Comparison of ENCODE assay signal across 9 cellular contexts in genomic region chr21:42614811-42615342, GRCh38. TPM values are rescaled to one million over a fixed set of nuclear protein-coding genes. Genes with fewer than 3 reads are reported as not detected.
DNase-seq lines count a peak whose midpoint lies in the region; ATAC-seq and TF ChIP-seq lines count a peak whose summit lies in the region.
"Had no signal": no experiment of that assay in that cellular context is flagged by ENCODE, and none has a peak within 500 bp of the region (broad histone marks: within the 10 kb centered on the region; RNA-seq: fewer than 3 reads in every experiment).

No MANE protein-coding gene starts in this region.

- in situ Hi-C loops in mammary epithelial cell (cut with MboI; ENCODE audit: low sequenced_read_pairs in 2 of 2), result no loop called here

- H3K9ac ChIP-seq in mammary epithelial cell (ENCODE audit: insufficient read depth, low read length), result no peak overlapping the region
- H3K9ac ChIP-seq in rectal smooth muscle tissue (ENCODE audit: low read length), result no peak overlapping the region

- H2AFZ ChIP-seq in mammary epithelial cell (ENCODE audit: low read depth, low read length), result peak overlapping the region; percentile 76

- CTCF ChIA-PET in mammary epithelial cell (lab: Charles Lee; ENCODE audit: low non-redundant PET), result interaction anchor here (0.6 kb wide), 1 partner anchor 177 kb away, joined by 3 read pairs; no protein-coding TSS in a partner anchor

- H3K4me3 ChIP-seq in mammary epithelial cell (replicated peaks in 1 of 3; ENCODE audit: insufficient read depth in 1 of 3, low read depth in 2 of 3, low read length in 3 of 3) (peak overlapping the region in 2 of 3 experiments; percentile 0 to 31), rectal smooth muscle tissue (ENCODE audit: low read length) (peak overlapping the region; percentile 5), tibial artery (no peak overlapping the region)
- H3K4me3 ChIP-seq: SK-N-MC had no signal

- H3K79me2 ChIP-seq in mammary epithelial cell (ENCODE audit: insufficient read depth, low read length), result no peaks in the 10 kb centered on the region

- no peaks in the 10 kb centered on the region for H3K36me3 ChIP-seq in mammary epithelial cell (ENCODE audit: insufficient read depth, low read length)
- H3K36me3 ChIP-seq in rectal smooth muscle tissue (ENCODE audit: control insufficient read depth, insufficient read depth, low read length), result no peaks in the 10 kb centered on the region
- no peaks in the 10 kb centered on the region for H3K36me3 ChIP-seq in tibial artery

- H4K20me1 ChIP-seq in mammary epithelial cell (ENCODE audit: insufficient read depth, low read length), result no peaks in the 10 kb centered on the region

- dilution Hi-C loops in mammary epithelial cell (cut with HindIII; ENCODE audit: low sequenced_read_pairs), result no loop called here

- ATAC-seq in GM21515 (IDR thresholded peaks at IDR 0.05; ENCODE audit: unreplicated experiment), result no peak

- H3K9me3 ChIP-seq in mammary epithelial cell (replicated peaks; ENCODE audit: insufficient read depth, low read length) (no peaks in the 10 kb centered on the region), tibial artery (peaks cover 0 to 10% (median 9%) of the 10 kb centered on the region in 3 donors)

- TF ChIP-seq CTCF in mammary epithelial cell (conservative IDR thresholded peaks at IDR 0.05 in 1 of 2, IDR thresholded peaks at IDR 0.05 in 1 of 2; ENCODE audit: extremely low read depth in 1 of 2, insufficient read depth in 1 of 2, low read depth in 1 of 2, low read length in 2 of 2), result no peak
- TF ChIP-seq CTCF in tibial artery (IDR thresholded peaks at IDR 0.05), result no peak

- 7% methylated on average over 5 of the region's 14 CpGs for WGBS in mammary epithelial cell (ENCODE audit: low coverage, missing lambda C conversion rate)

- peak overlapping the region; percentile 62 for H3K4me2 ChIP-seq in mammary epithelial cell (ENCODE audit: insufficient read depth, low read depth, low read length)

- no TSS peak for BruUV-seq in mammary epithelial cell (replicated peaks; lab: Mats Ljungman, UMichigan)

- peak; percentile 15 for DNase-seq in NCI-H2029 (lab: John Stamatoyannopoulos, UW)
- no peak for DNase-seq in NCI-H2029 treated with DMSO at 0.1 percent for 48 hours (lab: John Stamatoyannopoulos, UW)
- peak; percentile 15 for DNase-seq in T-helper 22 cell (ENCODE audit: low read depth)
- DNase-seq in mammary epithelial cell, result peak; percentile 88
- no peak for DNase-seq in tibial artery
- DNase-seq in putamen (ENCODE audit: low spot score), result no peak

- H3K27ac ChIP-seq in mammary epithelial cell (ENCODE audit: insufficient read depth, low read depth, low read length) (no peak overlapping the region), rectal smooth muscle tissue (ENCODE audit: low read depth, low read length) (no peak overlapping the region), tibial artery (no peak overlapping the region)
- H3K27ac ChIP-seq: SK-N-MC had no signal

- H3K27me3 ChIP-seq in mammary epithelial cell (ENCODE audit: insufficient read depth, low read length), result peaks cover 8% of the 10 kb centered on the region
- H3K27me3 ChIP-seq in rectal smooth muscle tissue (ENCODE audit: control insufficient read depth, insufficient read depth, low read length), result peaks cover 1% of the 10 kb centered on the region
- H3K27me3 ChIP-seq in tibial artery, result peaks cover 0 to 38% of the 10 kb centered on the region in 2 donors

- intact Hi-C loops in mammary epithelial cell (cut with micrococcal nuclease), result no loop called here
- intact Hi-C loops in tibial artery (cut with DNase I; ENCODE audit: low total_unique reads), result no loop called here

- H3K4me1 ChIP-seq in mammary epithelial cell (ENCODE audit: insufficient read depth, low read length) (peaks cover 23% of the 10 kb centered on the region), rectal smooth muscle tissue (ENCODE audit: control insufficient read depth, insufficient read depth, low read length) (no peaks in the 10 kb centered on the region), tibial artery (peaks cover 0 to 8% (median 0%) of the 10 kb centered on the region in 4 donors)

RNA-seq across cellular contexts. Expression of gene PDE9A, which starts 38.5 kb away (rescaled TPM):
- total RNA-seq in mammary epithelial cell, result 1 to 10 TPM in 1 of 2 donors, under 1 TPM in 1; 0.17 to 1.4 TPM
- polyA plus RNA-seq in mammary epithelial cell, result 1.0 TPM
- not detected for polyA minus RNA-seq in mammary epithelial cell

Comparison
In these comparisons a context has a peak if more than half of its experiments do, and no peak if none do; other contexts are left out.
1. DNase-seq: peak in NCI-H2029 (single experiment), T-helper 22 cell (single experiment) and mammary epithelial cell (single experiment); none in NCI-H2029 treated with DMSO at 0.1 percent for 48 hours (single experiment), tibial artery (0 of 2) and putamen (single experiment).
2. H3K4me3 ChIP-seq: peak in mammary epithelial cell (2 of 3) and rectal smooth muscle tissue (single experiment); none in tibial artery (0 of 2).